ENCODE assay signal across 1 cellular context in the genomic region with DNA sequence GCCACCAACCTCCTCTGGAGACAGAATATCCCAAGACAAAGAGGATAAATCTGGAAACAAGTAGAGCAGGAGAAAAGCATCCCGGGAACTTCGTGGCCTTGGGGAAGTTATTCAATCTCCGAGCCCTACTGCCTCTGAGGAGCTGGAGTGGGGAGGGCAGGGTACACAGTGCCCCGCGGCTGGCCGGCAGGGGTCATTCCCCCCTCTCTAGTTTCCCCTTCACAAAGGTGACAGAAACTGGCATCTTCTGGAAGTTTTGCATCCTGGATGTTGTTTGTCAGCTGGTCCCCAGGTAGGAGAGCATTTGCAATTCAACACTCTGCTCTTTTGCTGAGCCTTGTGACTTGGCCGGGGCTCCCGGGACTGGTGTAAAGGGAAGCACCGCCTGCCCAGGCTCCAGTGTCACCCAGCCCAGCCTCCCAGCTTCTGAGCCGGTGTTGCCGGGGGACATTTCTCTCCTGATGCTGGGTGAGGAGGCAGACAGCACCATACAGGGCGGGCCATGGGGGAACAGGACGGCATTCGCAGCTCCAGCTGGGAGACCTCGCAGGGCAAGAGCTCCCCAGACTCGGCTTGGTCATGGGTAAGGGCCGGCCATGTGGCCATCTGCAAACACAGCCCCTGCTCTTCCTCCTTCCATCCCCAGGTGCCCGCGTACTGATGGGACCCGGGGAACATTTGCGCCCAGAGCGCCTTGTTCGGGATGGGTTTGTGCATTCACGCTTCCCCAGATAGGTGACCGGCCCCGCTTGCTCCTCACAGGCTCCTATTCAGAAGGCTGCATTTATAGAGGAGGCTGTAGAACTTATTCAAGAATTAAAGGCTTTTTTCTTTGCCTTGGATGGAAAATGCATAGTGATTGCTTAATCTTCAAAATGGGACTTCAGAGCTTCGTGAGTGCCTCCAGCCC.
TF ChIP-seq lines count a peak whose summit lies in the region.

No MANE protein-coding gene starts in this region.

TF ChIP-seq in SK-N-SH, 30 proteins besides CTCF, POLR2A, EP300 and RAD21:
- TF ChIP-seq RXRA (IDR thresholded peaks at IDR 0.05; ENCODE audit: borderline replicate concordance, low read depth) (no peak), JUND (IDR thresholded peaks at IDR 0.05) (no peak), POLR2AphosphoS5 (IDR thresholded peaks at IDR 0.05; ENCODE audit: low read depth, low read length) (no peak), GABPA (IDR thresholded peaks at IDR 0.05; ENCODE audit: low read depth) (no peak), GATA2 (CRISPR knock-in tag; IDR thresholded peaks at IDR 0.05) (no peak), NRF1 (IDR thresholded peaks at IDR 0.05; ENCODE audit: low read depth, low read length) (no peak)
- TF ChIP-seq, protein P1, sequence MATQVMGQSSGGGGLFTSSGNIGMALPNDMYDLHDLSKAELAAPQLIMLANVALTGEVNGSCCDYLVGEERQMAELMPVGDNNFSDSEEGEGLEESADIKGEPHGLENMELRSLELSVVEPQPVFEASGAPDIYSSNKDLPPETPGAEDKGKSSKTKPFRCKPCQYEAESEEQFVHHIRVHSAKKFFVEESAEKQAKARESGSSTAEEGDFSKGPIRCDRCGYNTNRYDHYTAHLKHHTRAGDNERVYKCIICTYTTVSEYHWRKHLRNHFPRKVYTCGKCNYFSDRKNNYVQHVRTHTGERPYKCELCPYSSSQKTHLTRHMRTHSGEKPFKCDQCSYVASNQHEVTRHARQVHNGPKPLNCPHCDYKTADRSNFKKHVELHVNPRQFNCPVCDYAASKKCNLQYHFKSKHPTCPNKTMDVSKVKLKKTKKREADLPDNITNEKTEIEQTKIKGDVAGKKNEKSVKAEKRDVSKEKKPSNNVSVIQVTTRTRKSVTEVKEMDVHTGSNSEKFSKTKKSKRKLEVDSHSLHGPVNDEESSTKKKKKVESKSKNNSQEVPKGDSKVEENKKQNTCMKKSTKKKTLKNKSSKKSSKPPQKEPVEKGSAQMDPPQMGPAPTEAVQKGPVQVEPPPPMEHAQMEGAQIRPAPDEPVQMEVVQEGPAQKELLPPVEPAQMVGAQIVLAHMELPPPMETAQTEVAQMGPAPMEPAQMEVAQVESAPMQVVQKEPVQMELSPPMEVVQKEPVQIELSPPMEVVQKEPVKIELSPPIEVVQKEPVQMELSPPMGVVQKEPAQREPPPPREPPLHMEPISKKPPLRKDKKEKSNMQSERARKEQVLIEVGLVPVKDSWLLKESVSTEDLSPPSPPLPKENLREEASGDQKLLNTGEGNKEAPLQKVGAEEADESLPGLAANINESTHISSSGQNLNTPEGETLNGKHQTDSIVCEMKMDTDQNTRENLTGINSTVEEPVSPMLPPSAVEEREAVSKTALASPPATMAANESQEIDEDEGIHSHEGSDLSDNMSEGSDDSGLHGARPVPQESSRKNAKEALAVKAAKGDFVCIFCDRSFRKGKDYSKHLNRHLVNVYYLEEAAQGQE (IDR thresholded peaks at IDR 0.05; ENCODE audit: low read depth, low read length): no peak
- TF ChIP-seq, protein P2, sequence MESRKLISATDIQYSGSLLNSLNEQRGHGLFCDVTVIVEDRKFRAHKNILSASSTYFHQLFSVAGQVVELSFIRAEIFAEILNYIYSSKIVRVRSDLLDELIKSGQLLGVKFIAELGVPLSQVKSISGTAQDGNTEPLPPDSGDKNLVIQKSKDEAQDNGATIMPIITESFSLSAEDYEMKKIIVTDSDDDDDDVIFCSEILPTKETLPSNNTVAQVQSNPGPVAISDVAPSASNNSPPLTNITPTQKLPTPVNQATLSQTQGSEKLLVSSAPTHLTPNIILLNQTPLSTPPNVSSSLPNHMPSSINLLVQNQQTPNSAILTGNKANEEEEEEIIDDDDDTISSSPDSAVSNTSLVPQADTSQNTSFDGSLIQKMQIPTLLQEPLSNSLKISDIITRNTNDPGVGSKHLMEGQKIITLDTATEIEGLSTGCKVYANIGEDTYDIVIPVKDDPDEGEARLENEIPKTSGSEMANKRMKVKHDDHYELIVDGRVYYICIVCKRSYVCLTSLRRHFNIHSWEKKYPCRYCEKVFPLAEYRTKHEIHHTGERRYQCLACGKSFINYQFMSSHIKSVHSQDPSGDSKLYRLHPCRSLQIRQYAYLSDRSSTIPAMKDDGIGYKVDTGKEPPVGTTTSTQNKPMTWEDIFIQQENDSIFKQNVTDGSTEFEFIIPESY (IDR thresholded peaks at IDR 0.05; ENCODE audit: borderline replicate concordance, low read depth): no peak
- TF ChIP-seq, protein P3, sequence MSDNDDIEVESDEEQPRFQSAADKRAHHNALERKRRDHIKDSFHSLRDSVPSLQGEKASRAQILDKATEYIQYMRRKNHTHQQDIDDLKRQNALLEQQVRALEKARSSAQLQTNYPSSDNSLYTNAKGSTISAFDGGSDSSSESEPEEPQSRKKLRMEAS (IDR thresholded peaks at IDR 0.05; ENCODE audit: low read depth): no peak
